ENCODE assay signal across 17 cellular contexts in the genomic region with DNA sequence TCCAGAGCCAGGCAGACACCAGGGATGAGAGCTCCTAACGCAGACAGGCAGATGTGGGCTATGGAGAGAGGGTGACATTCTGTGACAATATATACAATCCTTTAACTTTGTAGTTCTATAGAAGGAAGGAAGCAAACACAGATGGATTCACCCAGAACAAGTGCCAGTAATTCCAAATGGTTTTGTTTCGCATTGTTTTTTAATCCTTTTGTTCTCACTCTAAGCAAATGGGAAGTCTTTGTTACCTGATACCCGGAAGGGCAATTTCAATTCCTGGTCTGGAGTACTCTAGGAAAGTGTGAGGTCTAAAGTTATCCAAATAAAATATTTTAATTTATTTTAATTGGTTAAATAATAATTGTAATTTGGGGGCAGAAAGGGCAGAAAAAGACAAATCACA. TPM values are rescaled to one million over a fixed set of nuclear protein-coding genes. Genes with fewer than 3 reads are reported as not detected.
DNase-seq lines count a peak whose midpoint lies in the region; ATAC-seq, FAIRE-seq and TF ChIP-seq lines count a peak whose summit lies in the region.
"Had no signal": no experiment of that assay in that cellular context is flagged by ENCODE, and none has a peak within 500 bp of the region (broad histone marks: within the 10 kb centered on the region; RNA-seq: fewer than 3 reads in every experiment).

No MANE protein-coding gene starts in this region.

- intact Hi-C loops in HepG2 (cut with micrococcal nuclease; ENCODE audit: unreplicated experiment) (loop anchor here (5.0 kb wide), 2 partner anchors 113 to 148 kb away; no protein-coding TSS in a partner anchor), right lobe of liver (cut with DNase I) (no loop called here)

- no peak overlapping the region for H3K27ac Mint-ChIP-seq in glutamatergic neuron (ENCODE audit: unreplicated experiment)

- no peak overlapping the region for H3K27ac ChIP-seq in HepG2 (ENCODE audit: extremely low read length, insufficient read depth, low read length)
- H3K27ac ChIP-seq in right lobe of liver = no peak overlapping the region

- H3K79me2 ChIP-seq in HepG2 (ENCODE audit: insufficient read depth, low read length) = peaks cover 33% of the 10 kb centered on the region

- H3K9ac ChIP-seq in HepG2 (ENCODE audit: insufficient read depth, low read depth, low read length) = no peak overlapping the region

- peaks cover 4% of the 10 kb centered on the region for H3K36me3 Mint-ChIP-seq in glutamatergic neuron (ENCODE audit: unreplicated experiment)
- H3K36me3 Mint-ChIP-seq: IgD-negative memory B cell had no signal

- CTCF ChIA-PET in HepG2 (lab: Yijun Ruan, JAX; ENCODE audit: low intra/inter-chr PET ratio, low total read pairs) = no interaction called here

- peaks cover 13% of the 10 kb centered on the region for H3K27me3 Mint-ChIP-seq in glutamatergic neuron (ENCODE audit: unreplicated experiment)

- H3K27me3 ChIP-seq in HepG2 (ENCODE audit: control insufficient read depth in 1 of 2, insufficient read depth in 2 of 2, low read length in 2 of 2) (no peaks in the 10 kb centered on the region; a peak in 1 of 5 replicates), right lobe of liver (peaks cover 0 to 5% of the 10 kb centered on the region in 2 donors)

- POLR2A ChIA-PET in HepG2 (lab: Yijun Ruan, JAX) = no interaction called here

- H3K9me3 ChIP-seq in HepG2 (ENCODE audit: low read length) = no peaks in the 10 kb centered on the region
- H3K9me3 ChIP-seq in right lobe of liver = no peaks in the 10 kb centered on the region

- BruUV-seq in HepG2 (replicated peaks; lab: Mats Ljungman, UMichigan) = TSS peak; percentile 26

- peak overlapping the region; percentile 63 for H3K4me3 Mint-ChIP-seq in glutamatergic neuron (ENCODE audit: unreplicated experiment)
- H3K4me3 Mint-ChIP-seq: IgD-negative memory B cell had no signal

- H3K4me1 Mint-ChIP-seq in glutamatergic neuron (ENCODE audit: low read depth, unreplicated experiment) = peaks cover 7% of the 10 kb centered on the region

- no peaks in the 10 kb centered on the region for H4K20me1 ChIP-seq in HepG2 (ENCODE audit: insufficient read depth, low read length)

- FAIRE-seq in HepG2 (lab: Jason Lieb, UNC) = no peak
- FAIRE-seq: GM12878, GM18507 had no signal

- peaks cover 7% of the 10 kb centered on the region for H3K9me3 Mint-ChIP-seq in glutamatergic neuron (ENCODE audit: unreplicated experiment)
- H3K9me3 Mint-ChIP-seq: IgD-negative memory B cell had no signal

- H3K4me2 ChIP-seq in HepG2 (ENCODE audit: low read depth, low read length) = no peak overlapping the region

- peaks cover 35% of the 10 kb centered on the region for H3K4me1 ChIP-seq in HepG2 (ENCODE audit: insufficient read depth, low read length)
- H3K4me1 ChIP-seq in right lobe of liver = peaks cover 0 to 19% (median 4%) of the 10 kb centered on the region in 4 donors

- no peak for ATAC-seq in HepG2
- ATAC-seq in right lobe of liver = no peak
- no peak for ATAC-seq in HG03108 (IDR thresholded peaks at IDR 0.05; ENCODE audit: unreplicated experiment)
- ATAC-seq: GM12878, HCT116 had no signal

- TF ChIP-seq POLR2A in HepG2 (IDR thresholded peaks at IDR 0.05; ENCODE audit: insufficient read depth in 1 of 2, low read depth in 2 of 2, low read length in 2 of 2) = no peak
- TF ChIP-seq POLR2A in right lobe of liver (IDR thresholded peaks at IDR 0.05) = no peak

- TF ChIP-seq EP300 in HepG2 (IDR thresholded peaks at IDR 0.05; ENCODE audit: low read depth in 2 of 2, low read length in 2 of 2) (no peak), HepG2 (CRISPR knock-in tag; IDR thresholded peaks at IDR 0.05; ENCODE audit: borderline replicate concordance) (no peak)

- TF ChIP-seq RAD21 in HepG2 (CRISPR knock-in tag; IDR thresholded peaks at IDR 0.05) = no peak

- WGBS in HepG2 (ENCODE audit: low lambda C conversion rate) = 98% methylated on average over 3 of the region's 3 CpGs
- WGBS in right lobe of liver (ENCODE audit: insufficient coverage, low coverage, low lambda C conversion rate, missing lambda C conversion rate) = 86% methylated on average over 3 of the region's 3 CpGs

- peak; percentile 11 for DNase-seq in NCI-H1092 treated with DMSO at 0.1 percent for 48 hours (lab: John Stamatoyannopoulos, UW)
- no peak for DNase-seq in NCI-H1092 (lab: John Stamatoyannopoulos, UW)
- no peak for DNase-seq in HepG2 (ENCODE audit: low spot score)
- no peak for DNase-seq in right lobe of liver
- DNase-seq in glutamatergic neuron = no peak
- no peak for DNase-seq in NOMO-1 treated with dmso at 0.1 percent for 144 hours (lab: John Stamatoyannopoulos, UW; ENCODE audit: unreplicated experiment)
- DNase-seq in germinal center (ENCODE audit: low spot score) = no peak
- DNase-seq: C1 segment of cervical spinal cord, NCI-H1436, NCI-H226, SIG-M5, T-helper 2 cell had no signal

- H3K4me3 ChIP-seq in HepG2 (replicated peaks in 1 of 3; ENCODE audit: insufficient read depth in 1 of 3, low read depth in 2 of 3, low read length in 3 of 3) (no peak overlapping the region), right lobe of liver (no peak overlapping the region)
- H3K4me3 ChIP-seq: GM12878 had no signal

- no peak overlapping the region for H2AFZ ChIP-seq in HepG2 (ENCODE audit: low read length)

- TF ChIP-seq CTCF in HepG2 (CRISPR knock-in tag; IDR thresholded peaks at IDR 0.05) = no peak
- TF ChIP-seq CTCF in right lobe of liver (IDR thresholded peaks at IDR 0.05) = no peak
- TF ChIP-seq CTCF in glutamatergic neuron (IDR thresholded peaks at IDR 0.05; ENCODE audit: partially characterized antibody, unreplicated experiment) = no peak

- in situ Hi-C loops in HepG2 (cut with HindIII; ENCODE audit: extremely low pct_ligation_motif_present, low pct_unique_long_range_greater_than_20kb) = loop anchor here (5.0 kb wide), 2 partner anchors 198 to 318 kb away; no protein-coding TSS in a partner anchor

- H3K36me3 ChIP-seq in HepG2 (replicated peaks in 1 of 2; ENCODE audit: control insufficient read depth in 1 of 2, insufficient read depth in 2 of 2, low read length in 2 of 2) (no peaks in the 10 kb centered on the region), right lobe of liver (no peaks in the 10 kb centered on the region)

TF ChIP-seq in HepG2, 621 proteins besides CTCF, POLR2A, EP300 and RAD21:
- TF ChIP-seq ZBTB7A (CRISPR knock-in tag; IDR thresholded peaks at IDR 0.05) (no peak), ZNF207 (IDR thresholded peaks at IDR 0.05; ENCODE audit: borderline replicate concordance) (no peak), CC2D1A (CRISPR knock-in tag; IDR thresholded peaks at IDR 0.05) (no peak), MEIS1 (CRISPR knock-in tag; IDR thresholded peaks at IDR 0.05; ENCODE audit: borderline replicate concordance) (no peak), KLF15 (CRISPR knock-in tag; IDR thresholded peaks at IDR 0.05; ENCODE audit: borderline replicate concordance) (no peak), ZNF644 (CRISPR knock-in tag; IDR thresholded peaks at IDR 0.05; ENCODE audit: low read depth) (no peak), ATF1 (CRISPR knock-in tag; IDR thresholded peaks at IDR 0.05) (no peak), CHCHD3 (CRISPR knock-in tag; IDR thresholded peaks at IDR 0.05) (no peak), ZNF878 (CRISPR knock-in tag; IDR thresholded peaks at IDR 0.05) (no peak), PHF20 (CRISPR knock-in tag; IDR thresholded peaks at IDR 0.05) (no peak), ZNF451 (CRISPR knock-in tag; IDR thresholded peaks at IDR 0.05) (no peak)
- TF ChIP-seq, protein P1, sequence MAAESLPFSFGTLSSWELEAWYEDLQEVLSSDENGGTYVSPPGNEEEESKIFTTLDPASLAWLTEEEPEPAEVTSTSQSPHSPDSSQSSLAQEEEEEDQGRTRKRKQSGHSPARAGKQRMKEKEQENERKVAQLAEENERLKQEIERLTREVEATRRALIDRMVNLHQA (CRISPR knock-in tag; IDR thresholded peaks at IDR 0.05) = no peak

RNA-seq across cellular contexts. Expression of a gene that starts 2.5 kb away (rescaled TPM):
- total RNA-seq in HepG2 (2016; rRNA removed; fragmentation: Illumina TruSeq; extraction: Trizol) = 7.7 and 9.6 TPM in 2 replicates
- 0.71 and 1.1 TPM in 2 replicates for total RNA-seq in HepG2 (2016; cell fraction: cytosol; rRNA removed; fragmentation: Illumina TruSeq; extraction: Trizol; ENCODE audit: low read depth)
- total RNA-seq in HepG2 (2016; cell fraction: insoluble cytoplasmic fraction; rRNA removed; fragmentation: Illumina TruSeq; extraction: Trizol) = 7.1 and 8.1 TPM in 2 replicates
- total RNA-seq in HepG2 (2016; cell fraction: membrane; rRNA removed; fragmentation: Illumina TruSeq; extraction: Trizol) = 3.0 and 3.5 TPM in 2 replicates
- total RNA-seq in HepG2 (2016; cell fraction: nucleus; rRNA removed; fragmentation: Illumina TruSeq; extraction: Trizol) = 7.5 and 7.6 TPM in 2 replicates
- 1.9 and 3.2 TPM in 2 replicates for polyA plus RNA-seq in HepG2 (2011; rRNA removed)
- 2.4 and 3.0 TPM in 2 replicates for polyA plus RNA-seq in HepG2 (2011; cell fraction: cytosol; rRNA removed)
- polyA plus RNA-seq in HepG2 (2011; cell fraction: nucleus; rRNA removed) = 3.4 and 4.9 TPM in 2 replicates
- 4.6 and 5.1 TPM in 2 replicates for polyA plus RNA-seq in HepG2 (2012)
- polyA plus RNA-seq in HepG2 (2016; cell fraction: cytosol; fragmentation: Illumina TruSeq; extraction: Trizol; ENCODE audit: low read depth) = 0.31 and 0.44 TPM in 2 replicates
- polyA plus RNA-seq in HepG2 (2016; cell fraction: insoluble cytoplasmic fraction; fragmentation: Illumina TruSeq; extraction: Trizol; ENCODE audit: low read depth) = 6.5 and 6.9 TPM in 2 replicates
- 1.2 TPM in 2 replicates for polyA plus RNA-seq in HepG2 (2016; cell fraction: membrane; fragmentation: Illumina TruSeq; extraction: Trizol; ENCODE audit: low read depth)
- 6.1 and 6.6 TPM in 2 replicates for polyA plus RNA-seq in HepG2 (2016; cell fraction: nucleus; fragmentation: Illumina TruSeq; extraction: Trizol; ENCODE audit: insufficient read depth, low read depth)
- 9.7 and 14.0 TPM in 2 replicates for polyA minus RNA-seq in HepG2 (2011; rRNA and poly(A)+ RNA removed; ENCODE audit: low replicate concordance)
- polyA minus RNA-seq in HepG2 (2011; cell fraction: cytosol; rRNA and poly(A)+ RNA removed) = 7.7 and 8.4 TPM in 2 replicates
- polyA minus RNA-seq in HepG2 (2011; cell fraction: nucleus; rRNA and poly(A)+ RNA removed) = 12.9 and 14.8 TPM in 2 replicates
- under 1 TPM; 0.28 to 0.88 (median 0.34) TPM for total RNA-seq in right lobe of liver
- total RNA-seq in glutamatergic neuron (ENCODE audit: unreplicated experiment) = 20.7 TPM
